In the genomic region with DNA sequence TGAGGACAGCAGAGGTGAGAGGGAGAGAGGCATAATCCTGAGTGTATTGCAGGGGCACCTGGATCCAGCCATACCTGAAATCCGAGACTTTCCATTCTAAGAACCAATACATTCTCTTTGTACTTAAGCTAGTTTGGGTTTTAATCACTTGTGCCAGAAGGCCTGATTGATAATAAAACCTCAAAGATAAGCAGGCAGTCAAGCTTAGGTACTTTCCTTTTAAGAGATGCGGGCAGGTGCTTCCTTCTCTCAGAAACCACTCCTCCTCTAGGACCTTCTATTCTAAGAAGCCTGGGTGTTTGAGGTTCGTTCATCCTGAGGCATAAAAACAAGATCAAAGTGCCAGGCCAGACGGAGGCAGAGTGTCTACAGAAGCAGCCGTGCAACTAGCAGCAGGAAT, we compare ENCODE assay signal across 12 cellular contexts. TPM values are rescaled to one million over a fixed set of nuclear protein-coding genes. Genes with fewer than 3 reads are reported as not detected.
DNase-seq lines count a peak whose midpoint lies in the region; ATAC-seq and TF ChIP-seq lines count a peak whose summit lies in the region.
"Had no signal": no experiment of that assay in that cellular context is flagged by ENCODE, and none has a peak within 500 bp of the region (broad histone marks: within the 10 kb centered on the region; RNA-seq: fewer than 3 reads in every experiment).

No MANE protein-coding gene starts in this region.

- H3K9me3 Mint-ChIP-seq in stimulated activated naive CD8-positive, alpha-beta T cell treated with anti-CD3 and anti-CD28 coated beads, Interleukin-15, amount 100 ng/mL, for 72 hours: no peaks in the 10 kb centered on the region

- in situ Hi-C loops in ACHN (cut with HindIII; ENCODE audit: low pct_ligation_motif_present, low pct_unique_long_range_greater_than_20kb, low sequenced_read_pairs): no loop called here

- H3K4me1 ChIP-seq in colonic mucosa: no peaks in the 10 kb centered on the region

- H3K27me3 ChIP-seq in colonic mucosa: no peaks in the 10 kb centered on the region

- TF ChIP-seq CTCF in colonic mucosa (IDR thresholded peaks at IDR 0.05): no peak

- DNase-seq in activated gamma-delta T cell treated with Interleukin-2 at 50 U/mL for 16 hours: peak; percentile 51
- DNase-seq in activated gamma-delta T cell (lab: John Stamatoyannopoulos, UW): no peak
- DNase-seq in T-helper 9 cell: peak; percentile 52
- DNase-seq in colonic mucosa: no peak
- DNase-seq in stimulated activated naive CD8-positive, alpha-beta T cell treated with anti-CD3 and anti-CD28 coated beads, Interleukin-15, amount 100 ng/mL, for 72 hours: peak; percentile 42 to 46
- no peak for DNase-seq in ACHN
- DNase-seq in COLO668 (lab: John Stamatoyannopoulos, UW; ENCODE audit: unreplicated experiment): no peak
- no peak for DNase-seq in SHP77 (lab: John Stamatoyannopoulos, UW)
- DNase-seq: H7; NK-92 treated with Interleukin-12 subunit alpha and Interleukin-12 subunit beta, amount 100 ng/mL, for 24 hours had no signal

- peaks cover 91% of the 10 kb centered on the region for H3K4me1 Mint-ChIP-seq in stimulated activated naive CD8-positive, alpha-beta T cell treated with anti-CD3 and anti-CD28 coated beads, Interleukin-15, amount 100 ng/mL, for 72 hours

- H3K27ac ChIP-seq in colonic mucosa: peak overlapping the region; percentile 32

- H3K4me3 ChIP-seq in colonic mucosa: no peak overlapping the region

- no peaks in the 10 kb centered on the region for H3K9me3 ChIP-seq in colonic mucosa

- H3K9ac ChIP-seq in colonic mucosa (ENCODE audit: low read depth in 2 of 2, low read length in 2 of 2): no peak overlapping the region

- H3K4me3 Mint-ChIP-seq in stimulated activated naive CD8-positive, alpha-beta T cell treated with anti-CD3 and anti-CD28 coated beads, Interleukin-15, amount 100 ng/mL, for 72 hours: peak overlapping the region; percentile 17 to 43

- no peaks in the 10 kb centered on the region for H3K36me3 ChIP-seq in colonic mucosa

- peak overlapping the region; percentile 60 to 94 for H3K27ac Mint-ChIP-seq in stimulated activated naive CD8-positive, alpha-beta T cell treated with anti-CD3 and anti-CD28 coated beads, Interleukin-15, amount 100 ng/mL, for 72 hours

- H3K27me3 Mint-ChIP-seq in stimulated activated naive CD8-positive, alpha-beta T cell treated with anti-CD3 and anti-CD28 coated beads, Interleukin-15, amount 100 ng/mL, for 72 hours: no peaks in the 10 kb centered on the region

- intact Hi-C loops in colonic mucosa (cut with DNase I): no loop called here

- peak; percentile 69 for ATAC-seq in stimulated activated naive CD8-positive, alpha-beta T cell treated with anti-CD3 and anti-CD28 coated beads, Interleukin-15, amount 100 ng/mL, for 72 hours

RNA-seq across cellular contexts. Expression of gene FAM187B, which starts 22.2 kb away (rescaled TPM):
- not detected for total RNA-seq in colonic mucosa
- total RNA-seq: H7, HT1080, pulmonary artery endothelial cell had no signal

RNA-seq across cellular contexts. Expression of gene LSR, which starts 42.4 kb away (rescaled TPM):
- 100 to 1,000 TPM; 252 TPM for total RNA-seq in colonic mucosa

RNA-seq across cellular contexts. Expression of gene FXYD5, which starts 51.8 kb away (rescaled TPM):
- total RNA-seq in colonic mucosa: 10 to 100 TPM; 20.3 to 23.6 TPM

Comparison
In these comparisons a context has a peak if more than half of its experiments do, and no peak if none do; other contexts are left out.
1. DNase-seq: peak in activated gamma-delta T cell treated with Interleukin-2 at 50 U/mL for 16 hours (single experiment), T-helper 9 cell (single experiment) and stimulated activated naive CD8-positive, alpha-beta T cell treated with anti-CD3 and anti-CD28 coated beads, Interleukin-15, amount 100 ng/mL, for 72 hours (2 of 2); none in activated gamma-delta T cell (single experiment), colonic mucosa (single experiment), ACHN (single experiment), COLO668 (single experiment) and SHP77 (0 of 2).